In genomic region chr19:38892841-38893240, GRCh38 we compare ENCODE assay signal across 1 cellular context.
TF ChIP-seq lines count a peak whose summit lies in the region.

No MANE protein-coding gene starts in this region.

TF ChIP-seq in HCT116, 20 proteins besides CTCF, POLR2A, EP300 and RAD21 (continued from another document):
- no peak for TF ChIP-seq REST (IDR thresholded peaks at IDR 0.05; ENCODE audit: low read depth)
- TF ChIP-seq TCF7L2 (IDR thresholded peaks at IDR 0.05; ENCODE audit: borderline replicate concordance, extremely low read depth, insufficient read depth, insufficient read length) = no peak
- TF ChIP-seq ZBTB33 (IDR thresholded peaks at IDR 0.05; ENCODE audit: extremely low read depth, insufficient replicate concordance, low read length) = no peak
- TF ChIP-seq CBX3 (IDR thresholded peaks at IDR 0.05; ENCODE audit: low read depth) = no peak
- no peak for TF ChIP-seq EZH2phosphoT487 (IDR thresholded peaks at IDR 0.05; ENCODE audit: borderline replicate concordance)
- TF ChIP-seq YY1 (IDR thresholded peaks at IDR 0.05; ENCODE audit: extremely low read depth, insufficient replicate concordance, low read depth, low read length) = no peak
- TF ChIP-seq MAX (IDR thresholded peaks at IDR 0.05) = no peak
